ENCODE assay signal across 24 cellular contexts in genomic region chr2:181648478-181649155, GRCh38. TPM values are rescaled to one million over a fixed set of nuclear protein-coding genes. Genes with fewer than 3 reads are reported as not detected.
DNase-seq lines count a peak whose midpoint lies in the region; ATAC-seq, FAIRE-seq and TF ChIP-seq lines count a peak whose summit lies in the region.
"Had no signal": no experiment of that assay in that cellular context is flagged by ENCODE, and none has a peak within 500 bp of the region (broad histone marks: within the 10 kb centered on the region; RNA-seq: fewer than 3 reads in every experiment).

No MANE protein-coding gene starts in this region.

- CTCF ChIA-PET in PC-9 (lab: Charles Lee): no interaction called here

- H2AFZ ChIP-seq in PC-9: 0 out of 2 replicates have a peak overlapping the region, but pooled peaks have one; percentile 1
- H2AFZ ChIP-seq: GM23338 had no signal

- peak; percentile 47 for ATAC-seq in GM18873 (IDR thresholded peaks at IDR 0.05; ENCODE audit: low FRiP score, unreplicated experiment)
- ATAC-seq in HG02623 (IDR thresholded peaks at IDR 0.05; ENCODE audit: unreplicated experiment): peak; percentile 46
- ATAC-seq: CD8-positive, alpha-beta T cell; GM23338; T-helper 17 cell had no signal

- no peak for TF ChIP-seq CTCF in PC-9 (conservative IDR thresholded peaks at IDR 0.05)
- no peak for TF ChIP-seq CTCF in GM10266 (IDR thresholded peaks at IDR 0.05; ENCODE audit: control insufficient read depth, insufficient read depth, low read depth, missing control alignments)

- H4K20me1 ChIP-seq in PC-9 (ENCODE audit: insufficient read depth): no peaks in the 10 kb centered on the region

- no peaks in the 10 kb centered on the region for H3K9me2 ChIP-seq in PC-9 (ENCODE audit: insufficient read depth)

- no peak overlapping the region for H3K27ac ChIP-seq in PC-9
- H3K27ac ChIP-seq: HL-60 had no signal

- intact Hi-C loops in PC-9 (cut with micrococcal nuclease; ENCODE audit: unreplicated experiment): no loop called here

- no peak overlapping the region for H3K4me2 ChIP-seq in PC-9
- H3K4me2 ChIP-seq: GM23338 had no signal

- H3K4me3 ChIP-seq in PC-9: no peak overlapping the region
- H3K4me3 ChIP-seq: GM23338 had no signal

- peak; percentile 5 for FAIRE-seq in GM18507 (lab: Jason Lieb, UNC)
- FAIRE-seq: GM12891, HTR-8/SVneo had no signal

- no TSS peak for BruUV-seq in PC-9 (replicated peaks; lab: Mats Ljungman, UMichigan)

- H3K79me2 ChIP-seq in PC-9 (ENCODE audit: low read depth): no peaks in the 10 kb centered on the region

- DNase-seq in GM18507 (ENCODE audit: extremely low spot score, insufficient read length, low read depth) (no peak), PC-9 (no peak), GM10266 (ENCODE audit: extremely low spot score) (no peak), NOMO-1 treated with dmso at 0.1 percent for 144 hours (lab: John Stamatoyannopoulos, UW; ENCODE audit: unreplicated experiment) (no peak), NCI-H1092 treated with DMSO at 0.1 percent for 48 hours (lab: John Stamatoyannopoulos, UW) (no peak)
- DNase-seq: BE2C; CD8-positive, alpha-beta T cell; GDM1; MV-4-11; NCI-H1436; NCI-H2029; NCI-H2227 treated with DMSO at 0.1 percent for 48 hours; NCI-H524 treated with DMSO at 0.1 percent for 48 hours; NK-92 treated with Interleukin-12 subunit alpha and Interleukin-12 subunit beta, amount 100 ng/mL, for 24 hours; OCI-M1; RPMI8226; SIG-M5; T-helper 17 cell had no signal

- no peaks in the 10 kb centered on the region for H3F3A ChIP-seq in PC-9 (ENCODE audit: insufficient read depth, low read depth)

- H3K9me3 ChIP-seq in PC-9 (ENCODE audit: insufficient read depth, low read depth): no peaks in the 10 kb centered on the region
- H3K9me3 ChIP-seq: BE2C had no signal

- H3K36me3 ChIP-seq in PC-9 (ENCODE audit: low read depth): no peaks in the 10 kb centered on the region
- H3K36me3 ChIP-seq: BE2C had no signal

- no peaks in the 10 kb centered on the region for H3K4me1 ChIP-seq in PC-9 (replicated peaks; ENCODE audit: insufficient read depth)
- H3K4me1 ChIP-seq: BE2C had no signal

- H3K27me3 ChIP-seq in PC-9 (ENCODE audit: insufficient read depth, low read depth): no peaks in the 10 kb centered on the region
- H3K27me3 ChIP-seq: BE2C had no signal

- POLR2A ChIA-PET in PC-9 (lab: Charles Lee; ENCODE audit: unreplicated experiment): no interaction called here

RNA-seq across cellular contexts. Expression of gene CERKL, which starts 8.3 kb away (rescaled TPM):
- total RNA-seq in PC-9 (2021): 1.5 and 1.6 TPM in 2 replicates
- total RNA-seq: CD8-positive, alpha-beta T cell; T-helper 17 cell had no signal

RNA-seq across cellular contexts. Expression of gene NEUROD1, which starts 31.7 kb away (rescaled TPM):
- not detected in 2 replicates for total RNA-seq in PC-9 (2021)
- total RNA-seq: CD8-positive, alpha-beta T cell; GM23338; T-helper 17 cell had no signal
